ENCODE assay signal across 16 cellular contexts in genomic region chr19:16603090-16603489, GRCh38. TPM values are rescaled to one million over a fixed set of nuclear protein-coding genes. Genes with fewer than 3 reads are reported as not detected.
DNase-seq lines count a peak whose midpoint lies in the region; ATAC-seq and TF ChIP-seq lines count a peak whose summit lies in the region.
"Had no signal": no experiment of that assay in that cellular context is flagged by ENCODE, and none has a peak within 500 bp of the region (broad histone marks: within the 10 kb centered on the region; RNA-seq: fewer than 3 reads in every experiment).

No MANE protein-coding gene starts in this region.

- H3K4me1 Mint-ChIP-seq in stimulated activated effector memory CD8-positive, alpha-beta T cell treated with anti-CD3 and anti-CD28 coated beads, Interleukin-12 subunit alpha, Interleukin-12 subunit beta, amount 100 ng/mL, for 72 hours = peaks cover 47% of the 10 kb centered on the region
- peaks cover 28% of the 10 kb centered on the region for H3K4me1 Mint-ChIP-seq in type B pancreatic cell (ENCODE audit: unreplicated experiment)

- H3K27ac ChIP-seq in left ventricle myocardium inferior (replicated peaks) (no peak overlapping the region), SU-DHL-6 (ENCODE audit: low read depth, low read length) (peak overlapping the region; percentile 80; the same call in 1 of the 2 replicates)
- H3K27ac ChIP-seq: BLaER1, HL-60 had no signal

- peaks cover 95% of the 10 kb centered on the region for H3K4me1 ChIP-seq in left ventricle myocardium inferior

- ATAC-seq in Right ventricle myocardium superior (ENCODE audit: poor library complexity) (no peak), GM21526 (IDR thresholded peaks at IDR 0.05; ENCODE audit: low FRiP score, unreplicated experiment) (no peak)
- no peak for ATAC-seq in stimulated activated effector memory CD8-positive, alpha-beta T cell treated with anti-CD3 and anti-CD28 coated beads, Interleukin-12 subunit alpha, Interleukin-12 subunit beta, amount 100 ng/mL, for 72 hours

- no peaks in the 10 kb centered on the region for H3K27me3 Mint-ChIP-seq in type B pancreatic cell
- H3K27me3 Mint-ChIP-seq: CD4-positive, CD25-positive, alpha-beta regulatory T cell had no signal

- no peaks in the 10 kb centered on the region for H3K9me3 Mint-ChIP-seq in stimulated activated effector memory CD8-positive, alpha-beta T cell treated with anti-CD3 and anti-CD28 coated beads, Interleukin-12 subunit alpha, Interleukin-12 subunit beta, amount 100 ng/mL, for 72 hours
- H3K9me3 Mint-ChIP-seq in type B pancreatic cell = no peaks in the 10 kb centered on the region
- H3K9me3 Mint-ChIP-seq: CD4-positive, CD25-positive, alpha-beta regulatory T cell had no signal

- H3K9ac ChIP-seq in SU-DHL-6 (ENCODE audit: low read length) = no peak overlapping the region
- H3K9ac ChIP-seq: BLaER1 had no signal

- TF ChIP-seq CTCF in left ventricle myocardium inferior (IDR thresholded peaks at IDR 0.05; ENCODE audit: borderline replicate concordance) = no peak
- TF ChIP-seq CTCF in SU-DHL-6 (IDR thresholded peaks at IDR 0.05; ENCODE audit: insufficient read depth, low read length, poor library complexity, severe bottlenecking) = no peak
- no peak for TF ChIP-seq CTCF in fibroblast of the aortic adventitia (IDR thresholded peaks at IDR 0.05; ENCODE audit: insufficient read depth, low read length)
- no peak for TF ChIP-seq CTCF in type B pancreatic cell (conservative IDR thresholded peaks at IDR 0.05)

- peaks cover 99% of the 10 kb centered on the region for H3K79me2 ChIP-seq in SU-DHL-6 (ENCODE audit: insufficient read depth, low read length)

- peak; percentile 29 for DNase-seq in Right ventricle myocardium superior
- DNase-seq in left ventricle myocardium inferior = no peak
- DNase-seq in fibroblast of the aortic adventitia (ENCODE audit: low read depth) = peak; percentile 20
- DNase-seq in stimulated activated effector memory CD8-positive, alpha-beta T cell treated with anti-CD3 and anti-CD28 coated beads, Interleukin-12 subunit alpha, Interleukin-12 subunit beta, amount 100 ng/mL, for 72 hours (ENCODE audit: low spot score in 2 of 2) = no peak
- DNase-seq in stimulated activated CD4-positive, alpha-beta T cell treated with anti-CD3 and anti-CD28 coated beads, Interleukin-2, amount 100 ng/mL, for 48 hours = no peak
- no peak for DNase-seq in type B pancreatic cell (ENCODE audit: extremely low spot score, unreplicated experiment)
- DNase-seq: 8988T; AML-193; CD4-positive, CD25-positive, alpha-beta regulatory T cell; DMS53; GF-D8; HCEC 1CT had no signal

- no peaks in the 10 kb centered on the region for H3K27me3 ChIP-seq in left ventricle myocardium inferior (ENCODE audit: low read depth)
- no peaks in the 10 kb centered on the region for H3K27me3 ChIP-seq in SU-DHL-6 (ENCODE audit: low read length)
- H3K27me3 ChIP-seq: BLaER1 had no signal

- no peaks in the 10 kb centered on the region for H3K9me3 ChIP-seq in left ventricle myocardium inferior (replicated peaks)
- no peaks in the 10 kb centered on the region for H3K9me3 ChIP-seq in SU-DHL-6 (ENCODE audit: insufficient read depth, low read length)
- H3K9me3 ChIP-seq: BLaER1 had no signal

- no peak overlapping the region for H3K4me3 ChIP-seq in left ventricle myocardium inferior
- H3K4me3 ChIP-seq in SU-DHL-6 (ENCODE audit: insufficient read depth, low read length, poor library complexity, severe bottlenecking) = no peak overlapping the region
- H3K4me3 ChIP-seq in fibroblast of the aortic adventitia (ENCODE audit: low read depth, low read length) = no peak overlapping the region
- H3K4me3 ChIP-seq: BLaER1 had no signal

- no peak overlapping the region for H3K4me2 ChIP-seq in SU-DHL-6 (ENCODE audit: low read depth, low read length, poor library complexity, severe bottlenecking)
- H3K4me2 ChIP-seq: BLaER1 had no signal

- H3K36me3 Mint-ChIP-seq in stimulated activated effector memory CD8-positive, alpha-beta T cell treated with anti-CD3 and anti-CD28 coated beads, Interleukin-12 subunit alpha, Interleukin-12 subunit beta, amount 100 ng/mL, for 72 hours = peaks cover 19% of the 10 kb centered on the region
- H3K36me3 Mint-ChIP-seq in type B pancreatic cell = no peaks in the 10 kb centered on the region

- intact Hi-C loops in Right ventricle myocardium superior (cut with DNase I) (no loop called here), left ventricle myocardium inferior (cut with micrococcal nuclease) (no loop called here)

- H3K9me2 ChIP-seq in SU-DHL-6 (replicated peaks; ENCODE audit: insufficient read depth, low read length) = no peaks in the 10 kb centered on the region

- H3K4me3 Mint-ChIP-seq in stimulated activated effector memory CD8-positive, alpha-beta T cell treated with anti-CD3 and anti-CD28 coated beads, Interleukin-12 subunit alpha, Interleukin-12 subunit beta, amount 100 ng/mL, for 72 hours = no peak overlapping the region
- H3K4me3 Mint-ChIP-seq in type B pancreatic cell = no peak overlapping the region
- H3K4me3 Mint-ChIP-seq: CD4-positive, CD25-positive, alpha-beta regulatory T cell had no signal

- H2AFZ ChIP-seq in SU-DHL-6 (ENCODE audit: low read depth, low read length, severe bottlenecking) = no peak overlapping the region

- H4K20me1 ChIP-seq in SU-DHL-6 (ENCODE audit: low read depth, low read length) = no peaks in the 10 kb centered on the region

- peak overlapping the region; percentile 5 for H3K27ac Mint-ChIP-seq in stimulated activated effector memory CD8-positive, alpha-beta T cell treated with anti-CD3 and anti-CD28 coated beads, Interleukin-12 subunit alpha, Interleukin-12 subunit beta, amount 100 ng/mL, for 72 hours
- H3K27ac Mint-ChIP-seq in type B pancreatic cell = no peak overlapping the region

- H3F3A ChIP-seq in SU-DHL-6 (ENCODE audit: insufficient read depth) = peaks cover 24% of the 10 kb centered on the region

- H3K36me3 ChIP-seq in left ventricle myocardium inferior (no peaks in the 10 kb centered on the region), SU-DHL-6 (ENCODE audit: low read length) (no peaks in the 10 kb centered on the region)

RNA-seq across cellular contexts. Expression of gene MED26, which starts 24.9 kb away (rescaled TPM):
- total RNA-seq in Right ventricle myocardium superior (3.9 TPM), left ventricle myocardium inferior (4.0 TPM), fibroblast of the aortic adventitia (ENCODE audit: low replicate concordance) (4.2 and 7.1 TPM in 2 replicates), type B pancreatic cell (ENCODE audit: low replicate concordance) (12.5 and 12.8 TPM in 2 replicates)

RNA-seq across cellular contexts. Expression of gene SLC35E1, which starts 30.9 kb away (rescaled TPM):
- 20.8 TPM for total RNA-seq in Right ventricle myocardium superior
- total RNA-seq in left ventricle myocardium inferior = 26.8 TPM
- total RNA-seq in fibroblast of the aortic adventitia (ENCODE audit: low replicate concordance) = 30.4 and 32.0 TPM in 2 replicates
- 44.5 and 52.7 TPM in 2 replicates for total RNA-seq in type B pancreatic cell (ENCODE audit: low replicate concordance)

RNA-seq across cellular contexts. Expression of gene SMIM7, which starts 56.9 kb away (rescaled TPM):
- total RNA-seq in Right ventricle myocardium superior (27.5 TPM), left ventricle myocardium inferior (30.8 TPM), fibroblast of the aortic adventitia (ENCODE audit: low replicate concordance) (85.2 and 122 TPM in 2 replicates), type B pancreatic cell (ENCODE audit: low replicate concordance) (63.6 and 72.1 TPM in 2 replicates)

RNA-seq across cellular contexts. Expression of gene TMEM38A, which starts 57.8 kb away (rescaled TPM):
- total RNA-seq in Right ventricle myocardium superior = 44.6 TPM
- total RNA-seq in left ventricle myocardium inferior = 44.6 TPM
- total RNA-seq in fibroblast of the aortic adventitia (ENCODE audit: low replicate concordance) = 1.4 and 3.3 TPM in 2 replicates
- total RNA-seq in type B pancreatic cell (ENCODE audit: low replicate concordance) = 7.6 and 8.0 TPM in 2 replicates

Comparison
In these comparisons a context has a peak if more than half of its experiments do, and no peak if none do; other contexts are left out.
1. DNase-seq: peak in Right ventricle myocardium superior (single experiment) and fibroblast of the aortic adventitia (single experiment); none in left ventricle myocardium inferior (single experiment), stimulated activated effector memory CD8-positive, alpha-beta T cell treated with anti-CD3 and anti-CD28 coated beads, Interleukin-12 subunit alpha, Interleukin-12 subunit beta, amount 100 ng/mL, for 72 hours (0 of 2), stimulated activated CD4-positive, alpha-beta T cell treated with anti-CD3 and anti-CD28 coated beads, Interleukin-2, amount 100 ng/mL, for 48 hours (0 of 2) and type B pancreatic cell (single experiment).